In the genomic region with DNA sequence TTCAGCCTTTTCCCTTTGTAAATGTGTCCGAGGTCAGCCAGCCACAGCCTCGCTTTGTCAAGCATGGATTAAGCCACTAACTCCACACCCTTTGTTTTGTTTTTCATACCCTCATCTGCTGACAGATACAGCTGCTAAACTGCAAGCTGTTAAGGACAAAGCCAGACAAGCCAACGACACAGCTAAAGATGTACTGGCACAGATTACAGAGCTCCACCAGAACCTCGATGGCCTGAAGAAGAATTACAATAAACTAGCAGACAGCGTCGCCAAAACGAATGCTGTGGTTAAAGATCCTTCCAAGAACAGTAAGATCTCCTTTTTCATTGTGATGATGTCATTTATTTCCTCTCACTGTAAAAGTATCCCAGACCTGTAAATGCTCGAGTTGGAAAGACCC, we compare ENCODE assay signal across 10 cellular contexts.
DNase-seq lines count a peak whose midpoint lies in the region; TF ChIP-seq lines count a peak whose summit lies in the region.
"Had no signal": no experiment of that assay in that cellular context is flagged by ENCODE, and none has a peak within 500 bp of the region (broad histone marks: within the 10 kb centered on the region; RNA-seq: fewer than 3 reads in every experiment).

No MANE protein-coding gene starts in this region.

- H3K4me1 Mint-ChIP-seq in osteocyte (ENCODE audit: unreplicated experiment), result no peaks in the 10 kb centered on the region

- H3K27me3 Mint-ChIP-seq in osteocyte (ENCODE audit: unreplicated experiment), result no peaks in the 10 kb centered on the region

- H3K9me3 Mint-ChIP-seq in osteocyte (ENCODE audit: unreplicated experiment), result no peaks in the 10 kb centered on the region

- H3K36me3 Mint-ChIP-seq in osteocyte (ENCODE audit: unreplicated experiment), result no peaks in the 10 kb centered on the region

- no peak overlapping the region for H3K27ac Mint-ChIP-seq in osteocyte (ENCODE audit: unreplicated experiment)

- H3K4me3 Mint-ChIP-seq in osteocyte (ENCODE audit: unreplicated experiment), result no peak overlapping the region

- no peak overlapping the region for H3K27ac ChIP-seq in dorsolateral prefrontal cortex
- H3K27ac ChIP-seq: ascending aorta had no signal

- TF ChIP-seq CTCF in osteocyte (IDR thresholded peaks at IDR 0.05) (no peak), dorsolateral prefrontal cortex (IDR thresholded peaks at IDR 0.05 in 54 of 56, conservative IDR thresholded peaks at IDR 0.05 in 2 of 56; ENCODE audit: low read depth in 1 of 56, partially characterized antibody in 56 of 56) (no peak)

- DNase-seq in EL (peak; percentile 13), NCI-H524 treated with DMSO at 0.1 percent for 48 hours (lab: John Stamatoyannopoulos, UW) (peak; percentile 39), ecto neural progenitor cell (ENCODE audit: low spot score) (peak; percentile 48), islet precursor cell (peak; percentile 59), NCI-H2107 (lab: John Stamatoyannopoulos, UW) (no peak), osteocyte (ENCODE audit: extremely low spot score, unreplicated experiment) (no peak), dorsolateral prefrontal cortex (no peak), SKM-1 treated with dmso at 0.1 percent for 144 hours (lab: John Stamatoyannopoulos, UW; ENCODE audit: unreplicated experiment) (no peak)
- DNase-seq: activated CD4-positive, alpha-beta T cell treated with anti-CD3 and anti-CD28 coated beads, Interleukin-2, amount 50 U/mL, for 4 hours had no signal

- no peak overlapping the region for H3K4me3 ChIP-seq in dorsolateral prefrontal cortex
- H3K4me3 ChIP-seq: ascending aorta had no signal

- no peaks in the 10 kb centered on the region for H3K27me3 ChIP-seq in dorsolateral prefrontal cortex
- H3K27me3 ChIP-seq: ascending aorta had no signal

- intact Hi-C loops in dorsolateral prefrontal cortex (cut with DNase I), result no loop called here

Comparison
In these comparisons a context has a peak if more than half of its experiments do, and no peak if none do; other contexts are left out.
1. DNase-seq: peak in EL (single experiment), NCI-H524 treated with DMSO at 0.1 percent for 48 hours (single experiment), ecto neural progenitor cell (single experiment) and islet precursor cell (single experiment); none in NCI-H2107 (single experiment), osteocyte (single experiment), dorsolateral prefrontal cortex (0 of 10) and SKM-1 treated with dmso at 0.1 percent for 144 hours (single experiment).